ENCODE assay signal across 1 cellular context in genomic region chr16:1308036-1308976, GRCh38.
TF ChIP-seq lines count a peak whose summit lies in the region.

No MANE protein-coding gene starts in this region.

TF ChIP-seq in HepG2, 621 proteins besides CTCF, POLR2A, EP300 and RAD21 (continued from another document):
- TF ChIP-seq, protein P1, sequence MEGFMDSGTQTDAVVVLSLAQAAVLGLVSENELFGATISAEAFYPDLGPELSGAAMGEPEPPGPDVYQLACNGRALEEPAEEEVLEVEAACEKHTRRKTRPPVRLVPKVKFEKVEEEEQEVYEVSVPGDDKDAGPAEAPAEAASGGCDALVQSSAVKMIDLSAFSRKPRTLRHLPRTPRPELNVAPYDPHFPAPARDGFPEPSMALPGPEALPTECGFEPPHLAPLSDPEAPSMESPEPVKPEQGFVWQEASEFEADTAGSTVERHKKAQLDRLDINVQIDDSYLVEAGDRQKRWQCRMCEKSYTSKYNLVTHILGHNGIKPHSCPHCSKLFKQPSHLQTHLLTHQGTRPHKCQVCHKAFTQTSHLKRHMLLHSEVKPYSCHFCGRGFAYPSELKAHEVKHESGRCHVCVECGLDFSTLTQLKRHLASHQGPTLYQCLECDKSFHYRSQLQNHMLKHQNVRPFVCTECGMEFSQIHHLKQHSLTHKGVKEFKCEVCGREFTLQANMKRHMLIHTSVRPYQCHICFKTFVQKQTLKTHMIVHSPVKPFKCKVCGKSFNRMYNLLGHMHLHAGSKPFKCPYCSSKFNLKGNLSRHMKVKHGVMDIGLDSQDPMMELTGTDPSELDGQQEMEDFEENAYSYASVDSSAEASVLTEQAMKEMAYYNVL (CRISPR knock-in tag; IDR thresholded peaks at IDR 0.05; ENCODE audit: borderline replicate concordance) = peak; percentile 89
- TF ChIP-seq BORCS8-MEF2B (CRISPR knock-in tag; IDR thresholded peaks at IDR 0.05) (no peak), HNRNPL (IDR thresholded peaks at IDR 0.05; ENCODE audit: low read depth, low read length) (no peak), ZNF530 (CRISPR knock-in tag; IDR thresholded peaks at IDR 0.05; ENCODE audit: low read depth) (no peak), ATAD3A (CRISPR knock-in tag; IDR thresholded peaks at IDR 0.05) (no peak), PATZ1 (CRISPR knock-in tag; IDR thresholded peaks at IDR 0.05) (peak; percentile 91), TBP (CRISPR knock-in tag; IDR thresholded peaks at IDR 0.05) (no peak), AGO2 (optimal IDR thresholded peaks at IDR 0.05; ENCODE audit: low read depth, low read length) (peak; percentile 7), TBX3 (IDR thresholded peaks at IDR 0.05; ENCODE audit: borderline replicate concordance) (no peak), NONO (IDR thresholded peaks at IDR 0.05) (no peak), NONO (CRISPR knock-in tag; conservative IDR thresholded peaks at IDR 0.05) (0 out of 2 replicates have a peak, but pooled peaks have one; percentile 12)
- TF ChIP-seq, protein P2, sequence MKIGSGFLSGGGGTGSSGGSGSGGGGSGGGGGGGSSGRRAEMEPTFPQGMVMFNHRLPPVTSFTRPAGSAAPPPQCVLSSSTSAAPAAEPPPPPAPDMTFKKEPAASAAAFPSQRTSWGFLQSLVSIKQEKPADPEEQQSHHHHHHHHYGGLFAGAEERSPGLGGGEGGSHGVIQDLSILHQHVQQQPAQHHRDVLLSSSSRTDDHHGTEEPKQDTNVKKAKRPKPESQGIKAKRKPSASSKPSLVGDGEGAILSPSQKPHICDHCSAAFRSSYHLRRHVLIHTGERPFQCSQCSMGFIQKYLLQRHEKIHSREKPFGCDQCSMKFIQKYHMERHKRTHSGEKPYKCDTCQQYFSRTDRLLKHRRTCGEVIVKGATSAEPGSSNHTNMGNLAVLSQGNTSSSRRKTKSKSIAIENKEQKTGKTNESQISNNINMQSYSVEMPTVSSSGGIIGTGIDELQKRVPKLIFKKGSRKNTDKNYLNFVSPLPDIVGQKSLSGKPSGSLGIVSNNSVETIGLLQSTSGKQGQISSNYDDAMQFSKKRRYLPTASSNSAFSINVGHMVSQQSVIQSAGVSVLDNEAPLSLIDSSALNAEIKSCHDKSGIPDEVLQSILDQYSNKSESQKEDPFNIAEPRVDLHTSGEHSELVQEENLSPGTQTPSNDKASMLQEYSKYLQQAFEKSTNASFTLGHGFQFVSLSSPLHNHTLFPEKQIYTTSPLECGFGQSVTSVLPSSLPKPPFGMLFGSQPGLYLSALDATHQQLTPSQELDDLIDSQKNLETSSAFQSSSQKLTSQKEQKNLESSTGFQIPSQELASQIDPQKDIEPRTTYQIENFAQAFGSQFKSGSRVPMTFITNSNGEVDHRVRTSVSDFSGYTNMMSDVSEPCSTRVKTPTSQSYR (CRISPR knock-in tag; IDR thresholded peaks at IDR 0.05; ENCODE audit: borderline replicate concordance) = peak; percentile 84
